Comparison of ENCODE assay signal across 18 cellular contexts in genomic region chr15:22401703-22402102, GRCh38. TPM values are rescaled to one million over a fixed set of nuclear protein-coding genes. Genes with fewer than 3 reads are reported as not detected.
"Had no signal": no experiment of that assay in that cellular context is flagged by ENCODE, and none has a peak within 500 bp of the region (broad histone marks: within the 10 kb centered on the region; RNA-seq: fewer than 3 reads in every experiment).

No MANE protein-coding gene starts in this region.

RNA-seq across cellular contexts. Expression of gene GOLGA6L22, which starts 57.0 kb away (rescaled TPM):
- total RNA-seq: cerebellum, dermis blood vessel endothelial cell, endothelial cell of umbilical vein, epithelial cell of proximal tubule, esophagus squamous epithelium, gastrocnemius medialis, glomerular endothelial cell, heart right ventricle, left colon, left lung, left ventricle myocardium superior, lower leg skin, lower lobe of right lung, lung microvascular endothelial cell, mesenteric fat pad, mesothelial cell of epicardium had no signal
- polyA plus RNA-seq: endothelial cell of umbilical vein, esophagus, heart right ventricle, keratinocyte had no signal
